Comparison of ENCODE assay signal across 20 cellular contexts in the genomic region with DNA sequence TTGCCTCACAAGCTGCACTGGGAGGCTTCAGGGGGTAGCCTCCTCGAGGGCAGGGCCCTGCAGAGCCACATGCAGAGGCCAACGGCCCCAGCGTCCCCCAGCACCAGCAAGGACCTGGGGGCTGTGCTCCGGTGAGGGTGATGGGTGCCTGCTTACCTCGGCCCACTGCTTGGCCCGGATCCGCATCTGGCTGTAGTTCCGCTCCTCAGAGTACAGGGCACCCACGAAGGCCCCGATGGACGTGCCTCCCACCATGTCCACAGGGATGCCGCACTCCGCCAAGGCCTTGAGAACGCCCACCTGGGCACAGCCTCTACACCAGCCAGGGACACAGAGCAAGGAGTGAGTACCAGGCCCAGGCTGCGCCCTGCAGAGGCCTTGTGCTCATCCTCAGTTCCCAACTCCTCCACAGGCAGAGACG. TPM values are rescaled to one million over a fixed set of nuclear protein-coding genes. Genes with fewer than 3 reads are reported as not detected.
"Had no signal": no experiment of that assay in that cellular context is flagged by ENCODE, and none has a peak within 500 bp of the region (broad histone marks: within the 10 kb centered on the region; RNA-seq: fewer than 3 reads in every experiment).

No MANE protein-coding gene starts in this region.

- H3K27me3 ChIP-seq: tibial nerve, uterus had no signal

- H3K9me3 ChIP-seq: esophagus squamous epithelium, tibial nerve, uterus had no signal

- H3K4me1 ChIP-seq: uterus had no signal

- FAIRE-seq: bronchial epithelial cell, endothelial cell of umbilical vein had no signal

- H3K36me3 ChIP-seq: esophagus squamous epithelium, uterus had no signal

- H3K27ac ChIP-seq: esophagus squamous epithelium, tibial nerve, uterus had no signal

- ATAC-seq: activated naive CD4-positive, alpha-beta T cell treated with anti-CD3 and anti-CD28 coated beads, Interleukin-2, amount 50 U/mL, for 72 hours; natural killer cell treated with Interleukin-12 subunit alpha and Interleukin-12 subunit beta and Interleukin-15 and Interleukin-18, amount 100 ng/mL, for 72 hours had no signal

- DNase-seq: activated CD4-positive, alpha-beta T cell treated with anti-CD3 and anti-CD28 coated beads for 48 hours; activated CD4-positive, CD25-positive, alpha-beta regulatory T cell; activated CD8-positive, alpha-beta memory T cell treated with anti-CD3 and anti-CD28 coated beads for 24 hours; activated CD8-positive, alpha-beta memory T cell treated with anti-CD3 and anti-CD28 coated beads, Interleukin-2, amount 50 U/mL, for 48 hours; activated effector memory CD4-positive, alpha-beta T cell treated with anti-CD3 and anti-CD28 coated beads, Interleukin-2, amount 50 U/mL, for 16 hours; activated T-cell treated with anti-CD3 and anti-CD28 coated beads, Interleukin-2, amount 50 U/mL, for 48 hours; effector memory CD4-positive, alpha-beta T cell; esophagus squamous epithelium; immature natural killer cell; kidney glomerular epithelial cell; retina; T1000; uterus had no signal

- H3K4me3 ChIP-seq: esophagus squamous epithelium, lung, tibial nerve, uterus had no signal

RNA-seq across cellular contexts. Expression of a gene that starts 26.0 kb away (rescaled TPM):
- total RNA-seq: activated naive CD4-positive, alpha-beta T cell treated with anti-CD3 and anti-CD28 coated beads, Interleukin-2, amount 50 U/mL, for 72 hours; bronchial epithelial cell; esophagus squamous epithelium; natural killer cell treated with Interleukin-12 subunit alpha and Interleukin-12 subunit beta and Interleukin-15 and Interleukin-18, amount 100 ng/mL, for 72 hours; skeletal muscle tissue; tibial nerve had no signal
- polyA plus RNA-seq: immature natural killer cell had no signal
